Comparison of ENCODE assay signal across 30 cellular contexts in the genomic region with DNA sequence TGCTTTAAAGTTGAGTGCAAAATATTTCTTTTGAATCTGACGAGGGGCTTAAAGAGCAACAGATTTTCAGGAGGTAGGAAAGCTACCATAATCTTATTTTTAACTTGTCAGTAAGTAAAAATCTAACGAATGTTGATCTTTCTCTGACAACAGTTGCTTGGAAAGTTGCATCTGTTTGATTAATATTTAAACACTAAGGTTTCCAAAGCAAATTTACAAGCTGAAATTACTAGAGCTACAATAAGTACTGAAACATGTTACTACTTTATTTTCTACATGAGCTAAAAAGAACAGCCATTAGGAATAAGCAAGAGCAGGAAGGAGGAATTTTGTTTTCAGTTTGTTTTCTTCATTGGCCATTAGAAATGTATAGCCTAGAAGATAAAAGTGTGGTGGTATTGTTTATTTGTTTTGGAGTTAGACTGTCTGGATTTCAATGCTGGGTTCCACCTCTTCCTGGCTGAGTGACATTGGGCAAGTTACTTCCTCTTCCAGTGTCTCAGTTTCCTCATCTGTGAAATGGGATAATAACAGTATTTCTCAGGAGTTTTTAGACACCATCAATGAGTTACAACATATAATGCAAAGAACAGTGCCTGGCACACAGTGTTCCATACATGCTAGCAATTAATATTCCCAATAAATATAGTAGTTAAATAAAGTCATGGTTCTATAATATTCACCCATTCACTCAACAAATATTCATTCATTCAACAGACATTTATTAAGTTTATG.
"Had no signal": no experiment of that assay in that cellular context is flagged by ENCODE, and none has a peak within 500 bp of the region (broad histone marks: within the 10 kb centered on the region; RNA-seq: fewer than 3 reads in every experiment).

No MANE protein-coding gene starts in this region.

- H3K4me3 Mint-ChIP-seq: activated CD4-positive, alpha-beta T cell treated with anti-CD3 and anti-CD28 coated beads, Interleukin-2, amount 10 ng/mL, durations not matched to agents 7 days and 5 days; activated CD8-positive, alpha-beta memory T cell treated with anti-CD3 and anti-CD28 coated beads, Interleukin-2, amount 10 ng/mL, durations not matched to agents 7 days and 5 days; activated naive CD4-positive, alpha-beta T cell treated with anti-CD3 and anti-CD28 coated beads, Interleukin-2, amount 50 U/mL, for 24 hours; activated naive CD8-positive, alpha-beta T cell treated with anti-CD3 and anti-CD28 coated beads, Interleukin-2, amount 10 ng/mL, durations not matched to agents 7 days and 5 days; activated T-cell treated with anti-CD3 and anti-CD28 coated beads, Interleukin-2, amount 50 U/mL, for 72 hours had no signal

- H3K36me3 ChIP-seq: ascending aorta, Peyer's patch had no signal

- DNase-seq: activated CD4-positive, alpha-beta T cell treated with anti-CD3 and anti-CD28 coated beads, Interleukin-2, amount 10 ng/mL, durations not matched to agents 7 days and 5 days; activated CD4-positive, alpha-beta T cell treated with anti-CD3 and anti-CD28 coated beads, Interleukin-2, amount 50 U/mL, for 48 hours; activated CD8-positive, alpha-beta memory T cell treated with anti-CD3 and anti-CD28 coated beads for 24 hours; activated CD8-positive, alpha-beta memory T cell treated with anti-CD3 and anti-CD28 coated beads, Interleukin-2, amount 10 ng/mL, durations not matched to agents 7 days and 5 days; activated CD8-positive, alpha-beta memory T cell treated with anti-CD3 and anti-CD28 coated beads, Interleukin-2, amount 50 U/mL, for 48 hours; activated gamma-delta T cell; activated naive CD4-positive, alpha-beta T cell treated with Interleukin-2 at 50 U/mL for 16 hours; activated naive CD8-positive, alpha-beta T cell treated with anti-CD3 and anti-CD28 coated beads, Interleukin-2, amount 10 ng/mL, durations not matched to agents 7 days and 5 days; activated T-cell treated with anti-CD3 and anti-CD28 coated beads, Interleukin-2, amount 50 U/mL, for 72 hours; amygdala; body of pancreas; caudate nucleus; cerebellar nuclear complex; KBM-7; MM.1S; NCI-H1092; NCI-H1436 treated with DMSO at 0.1 percent for 48 hours; NCI-H1694 treated with DMSO at 0.1 percent for 48 hours; NCI-H2029; NCI-H345; NCI-H524 treated with DMSO at 0.1 percent for 48 hours; PC-3; Peyer's patch; Right ventricle myocardium superior; RPMI8226; T1000 had no signal

- H3K27ac Mint-ChIP-seq: activated CD4-positive, alpha-beta T cell treated with anti-CD3 and anti-CD28 coated beads, Interleukin-2, amount 10 ng/mL, durations not matched to agents 7 days and 5 days; activated CD8-positive, alpha-beta memory T cell treated with anti-CD3 and anti-CD28 coated beads, Interleukin-2, amount 10 ng/mL, durations not matched to agents 7 days and 5 days; activated naive CD4-positive, alpha-beta T cell treated with anti-CD3 and anti-CD28 coated beads, Interleukin-2, amount 50 U/mL, for 24 hours; activated naive CD8-positive, alpha-beta T cell treated with anti-CD3 and anti-CD28 coated beads, Interleukin-2, amount 10 ng/mL, durations not matched to agents 7 days and 5 days; activated T-cell treated with anti-CD3 and anti-CD28 coated beads, Interleukin-2, amount 50 U/mL, for 72 hours; activated T-helper 2 cell treated with anti-CD3 and anti-CD28 coated beads, Interferon-gamma antibody, Interleukin-2, Interleukin-4, amounts not matched to agents 10 μg/mL and 5 μg/mL and 100 μg/mL, durations not matched to agents 14 hours and 24 hours and 36 hours had no signal

- H3K4me3 ChIP-seq: ascending aorta, body of pancreas, Peyer's patch had no signal

- H3K4me1 Mint-ChIP-seq: activated CD4-positive, alpha-beta T cell treated with anti-CD3 and anti-CD28 coated beads, Interleukin-2, amount 10 ng/mL, durations not matched to agents 7 days and 5 days; activated CD8-positive, alpha-beta memory T cell treated with anti-CD3 and anti-CD28 coated beads, Interleukin-2, amount 10 ng/mL, durations not matched to agents 7 days and 5 days; activated naive CD4-positive, alpha-beta T cell treated with anti-CD3 and anti-CD28 coated beads, Interleukin-2, amount 50 U/mL, for 24 hours; activated naive CD8-positive, alpha-beta T cell treated with anti-CD3 and anti-CD28 coated beads, Interleukin-2, amount 10 ng/mL, durations not matched to agents 7 days and 5 days had no signal

- H3K27me3 Mint-ChIP-seq: activated CD4-positive, alpha-beta T cell treated with anti-CD3 and anti-CD28 coated beads, Interleukin-2, amount 10 ng/mL, durations not matched to agents 7 days and 5 days; activated CD8-positive, alpha-beta memory T cell treated with anti-CD3 and anti-CD28 coated beads, Interleukin-2, amount 10 ng/mL, durations not matched to agents 7 days and 5 days; activated naive CD4-positive, alpha-beta T cell treated with anti-CD3 and anti-CD28 coated beads, Interleukin-2, amount 50 U/mL, for 24 hours; activated naive CD8-positive, alpha-beta T cell treated with anti-CD3 and anti-CD28 coated beads, Interleukin-2, amount 10 ng/mL, durations not matched to agents 7 days and 5 days had no signal

- H3K9me3 ChIP-seq: ascending aorta, body of pancreas, Peyer's patch had no signal

- H3K27ac ChIP-seq: Peyer's patch had no signal

- FAIRE-seq: bronchial epithelial cell had no signal

- H3K27me3 ChIP-seq: ascending aorta, body of pancreas, Peyer's patch had no signal

- H3K4me1 ChIP-seq: ascending aorta, Peyer's patch had no signal

- H3K36me3 Mint-ChIP-seq: activated CD8-positive, alpha-beta memory T cell treated with anti-CD3 and anti-CD28 coated beads, Interleukin-2, amount 10 ng/mL, durations not matched to agents 7 days and 5 days; activated naive CD4-positive, alpha-beta T cell treated with anti-CD3 and anti-CD28 coated beads, Interleukin-2, amount 50 U/mL, for 24 hours; activated naive CD8-positive, alpha-beta T cell treated with anti-CD3 and anti-CD28 coated beads, Interleukin-2, amount 10 ng/mL, durations not matched to agents 7 days and 5 days had no signal
